In genomic region chr11:125141686-125142535, GRCh38 we compare ENCODE assay signal across 9 cellular contexts. TPM values are rescaled to one million over a fixed set of nuclear protein-coding genes. Genes with fewer than 3 reads are reported as not detected.
A peak's percentile ranks its signal among the peaks of the same experiment; 100 is the strongest.
DNase-seq lines count a peak whose midpoint lies in the region; ATAC-seq and TF ChIP-seq lines count a peak whose summit lies in the region.
"Had no signal": no experiment of that assay in that cellular context is flagged by ENCODE, and none has a peak within 500 bp of the region (broad histone marks: within the 10 kb centered on the region; RNA-seq: fewer than 3 reads in every experiment).

No MANE protein-coding gene starts in this region.

- no peak overlapping the region for H3K9ac ChIP-seq in iPS-18a (ENCODE audit: low read length)

- TF ChIP-seq CTCF in ascending aorta (IDR thresholded peaks at IDR 0.05): peak; percentile 81 to 96 (median 90)

- peak; percentile 74 for ATAC-seq in HG03342 (IDR thresholded peaks at IDR 0.05; ENCODE audit: unreplicated experiment)

- H3K9me3 ChIP-seq in ascending aorta (no peaks in the 10 kb centered on the region), iPS-18a (ENCODE audit: control insufficient read depth, low read depth, low read length) (no peaks in the 10 kb centered on the region)

- DNase-seq in NCI-H82 (lab: John Stamatoyannopoulos, UW) (peak; percentile 68), NCI-H82 treated with DMSO at 0.1 percent for 48 hours (lab: John Stamatoyannopoulos, UW; ENCODE audit: unreplicated experiment) (no peak), SKM-1 treated with dmso at 0.1 percent for 144 hours (lab: John Stamatoyannopoulos, UW; ENCODE audit: unreplicated experiment) (peak; percentile 37), ascending aorta (ENCODE audit: low spot score in 2 of 2) (peak in 1 of 2 donors; percentile 63), mesenteric fat pad (ENCODE audit: low spot score) (no peak)
- DNase-seq in stimulated activated CD4-positive, alpha-beta T cell treated with anti-CD3 and anti-CD28 coated beads, Interleukin-2, amount 100 ng/mL, for 24 hours: peak; percentile 71 to 72

- H3K4me1 ChIP-seq in ascending aorta (no peaks in the 10 kb centered on the region), iPS-18a (ENCODE audit: control insufficient read depth, low read depth, low read length) (peaks cover 47% of the 10 kb centered on the region)

- H3K27me3 ChIP-seq in ascending aorta (no peaks in the 10 kb centered on the region), iPS-18a (ENCODE audit: control insufficient read depth, insufficient read depth, low read length) (peaks cover 48% of the 10 kb centered on the region)

- intact Hi-C loops in ascending aorta (cut with DNase I): loop anchor here (2.0 kb wide), 1 partner anchor 181 kb away; no protein-coding TSS in a partner anchor

- H3K4me3 ChIP-seq in ascending aorta (no peak overlapping the region), iPS-18a (ENCODE audit: low read length) (peak overlapping the region; percentile 19)

- H3K36me3 ChIP-seq in ascending aorta (no peaks in the 10 kb centered on the region), iPS-18a (ENCODE audit: control insufficient read depth, low read depth, low read length) (no peaks in the 10 kb centered on the region)

- H3K27ac ChIP-seq in ascending aorta (no peak overlapping the region), iPS-18a (ENCODE audit: low read length) (no peak overlapping the region)

RNA-seq across cellular contexts. Expression of gene PKNOX2, which starts 22.6 kb away (rescaled TPM):
- total RNA-seq in ascending aorta (12.1 TPM), mesenteric fat pad (2.6 TPM)
- total RNA-seq: renal cortical epithelial cell had no signal

RNA-seq across cellular contexts. Expression of gene TMEM218, which starts 30.5 kb away (rescaled TPM):
- total RNA-seq in ascending aorta (0.64 TPM), mesenteric fat pad (24.6 TPM)

Comparison
In these comparisons a context has a peak if more than half of its experiments do, and no peak if none do; other contexts are left out.
1. DNase-seq: peak in NCI-H82 (single experiment), SKM-1 treated with dmso at 0.1 percent for 144 hours (single experiment) and stimulated activated CD4-positive, alpha-beta T cell treated with anti-CD3 and anti-CD28 coated beads, Interleukin-2, amount 100 ng/mL, for 24 hours (2 of 2); none in NCI-H82 treated with DMSO at 0.1 percent for 48 hours (single experiment) and mesenteric fat pad (single experiment).
2. RNA of gene TMEM218, which starts 30.5 kb away (total RNA-seq): 24.6 TPM in mesenteric fat pad (single experiment); 0.64 TPM in ascending aorta (single experiment); every median in the first group is over 10 times any median in the second.